Comparison of ENCODE assay signal across 8 cellular contexts in genomic region chr16:27235055-27235937, GRCh38. TPM values are rescaled to one million over a fixed set of nuclear protein-coding genes. Genes with fewer than 3 reads are reported as not detected.
DNase-seq lines count a peak whose midpoint lies in the region; ATAC-seq and TF ChIP-seq lines count a peak whose summit lies in the region.

No MANE protein-coding gene starts in this region.

- H3K9ac ChIP-seq in HCT116 (ENCODE audit: low read length): no peak overlapping the region
- peak overlapping the region; percentile 76 for H3K9ac ChIP-seq in mesenchymal stem cell (ENCODE audit: low read length)

- peaks cover 14 to 40% of the 10 kb centered on the region in 2 experiments; a peak in 3 of 4 replicates for H3K4me1 ChIP-seq in HCT116 (ENCODE audit: control insufficient read depth in 1 of 2, insufficient read depth in 2 of 2, low read length in 2 of 2)
- H3K4me1 ChIP-seq in effector memory CD4-positive, alpha-beta T cell (ENCODE audit: control insufficient read depth, insufficient read depth, low read length, poor library complexity, severe bottlenecking): peaks cover 82% of the 10 kb centered on the region
- H3K4me1 ChIP-seq in mesenchymal stem cell (ENCODE audit: control insufficient read depth, insufficient read depth, low read depth, low read length): peaks cover 25% of the 10 kb centered on the region

- H3K23ac ChIP-seq in mesenchymal stem cell (ENCODE audit: low read length in 2 of 2): peak overlapping the region in 1 of 2 experiments; percentile 87

- peak overlapping the region; percentile 80 for H2BK120ac ChIP-seq in mesenchymal stem cell (ENCODE audit: low read depth, low read length)

- TF ChIP-seq CTCF in AG09319 (IDR thresholded peaks at IDR 0.05; ENCODE audit: low read depth, low read length) (peak; percentile 88), HCT116 (IDR thresholded peaks at IDR 0.05 in 2 of 3, conservative IDR thresholded peaks at IDR 0.05 in 1 of 3; ENCODE audit: borderline replicate concordance in 1 of 3, insufficient read depth in 1 of 3, low read depth in 2 of 3, low read length in 2 of 3) (peak; percentile 83 to 97 (median 91); a peak in 5 of 6 replicates)

- no peak overlapping the region for H3K4me3 ChIP-seq in HCT116 (replicated peaks in 1 of 2; ENCODE audit: low read depth in 1 of 2, low read length in 2 of 2)
- no peak overlapping the region for H3K4me3 ChIP-seq in effector memory CD4-positive, alpha-beta T cell (ENCODE audit: insufficient read depth, low read depth, low read length, poor library complexity, severe bottlenecking)
- peak overlapping the region in 1 of 2 experiments; percentile 54 for H3K4me3 ChIP-seq in mesenchymal stem cell (ENCODE audit: insufficient read depth in 1 of 2, low read depth in 1 of 2, low read length in 2 of 2)

- peak overlapping the region; percentile 96 for H4K91ac ChIP-seq in mesenchymal stem cell (ENCODE audit: low read length)

- CTCF ChIA-PET in HCT116 (lab: Charles Lee): interaction anchor here (0.9 to 2.9 kb wide), 16 partner anchors 9 to 140 kb away, joined by 3 to 51 read pairs (median 4); partner anchors contain the start of gene KDM8

- POLR2A ChIA-PET in HCT116 (lab: Charles Lee): no interaction called here

- peak overlapping the region; percentile 83 to 94 for H3K4ac ChIP-seq in mesenchymal stem cell (ENCODE audit: low read depth in 1 of 2, low read length in 2 of 2)

- H2BK12ac ChIP-seq in mesenchymal stem cell (ENCODE audit: low read length in 2 of 2): peak overlapping the region; percentile 88 to 98

- no peak overlapping the region; the same call in 1 of the 2 replicates for H3K27ac ChIP-seq in HCT116 (ENCODE audit: low read depth, low read length)
- peak overlapping the region; percentile 89 for H3K27ac ChIP-seq in effector memory CD4-positive, alpha-beta T cell (ENCODE audit: insufficient read depth, low read length, poor library complexity, severe bottlenecking)
- H3K27ac ChIP-seq in mesenchymal stem cell (ENCODE audit: low read length, poor library complexity, severe bottlenecking): no peak overlapping the region

- H3K27me3 ChIP-seq in HCT116 (ENCODE audit: insufficient read depth, low read length) (no peaks in the 10 kb centered on the region), mesenchymal stem cell (ENCODE audit: control insufficient read depth in 1 of 2, insufficient read depth in 1 of 2, low read length in 2 of 2) (no peaks in the 10 kb centered on the region)
- no peaks in the 10 kb centered on the region for H3K27me3 ChIP-seq in effector memory CD4-positive, alpha-beta T cell (replicated peaks; ENCODE audit: control insufficient read depth, insufficient read depth, low read length, poor library complexity, severe bottlenecking)

- H3K79me2 ChIP-seq in HCT116 (ENCODE audit: insufficient read depth, low read length): no peaks in the 10 kb centered on the region

- peak overlapping the region; percentile 77 for H2AK5ac ChIP-seq in mesenchymal stem cell (ENCODE audit: low read length, severe bottlenecking)

- H3K14ac ChIP-seq in mesenchymal stem cell (ENCODE audit: low read length in 2 of 2): peak overlapping the region in 1 of 2 experiments; percentile 23

- H3K36me3 ChIP-seq in HCT116 (ENCODE audit: control insufficient read depth in 1 of 2, insufficient read depth in 2 of 2, low read length in 2 of 2): peaks cover 0 to 7% of the 10 kb centered on the region in 2 experiments; a peak in 2 of 4 replicates
- H3K36me3 ChIP-seq in effector memory CD4-positive, alpha-beta T cell (ENCODE audit: control insufficient read depth, insufficient read depth, low read length): no peaks in the 10 kb centered on the region
- peaks cover 36 to 37% of the 10 kb centered on the region in 2 experiments for H3K36me3 ChIP-seq in mesenchymal stem cell (ENCODE audit: control insufficient read depth in 1 of 2, insufficient read depth in 2 of 2, low read depth in 1 of 2, low read length in 2 of 2)

- H3K4me2 ChIP-seq in HCT116 (ENCODE audit: low read length) (peak overlapping the region; percentile 45), mesenchymal stem cell (ENCODE audit: low read length, poor library complexity, severe bottlenecking) (no peak overlapping the region)

- H2BK5ac ChIP-seq in mesenchymal stem cell (ENCODE audit: low read depth, low read length, poor library complexity, severe bottlenecking): no peak overlapping the region

- DNase-seq in AG09319 (ENCODE audit: extremely low read depth, low read depth): peak; percentile 81
- peak; percentile 37 for DNase-seq in HCT116 (ENCODE audit: low read depth, low spot score)
- DNase-seq in NK-92 treated with Interleukin-12 subunit alpha and Interleukin-12 subunit beta, amount 100 ng/mL, for 24 hours (lab: John Stamatoyannopoulos, UW): peak; percentile 63
- DNase-seq in activated CD8-positive, alpha-beta memory T cell treated with anti-CD3 and anti-CD28 coated beads for 4 hours (ENCODE audit: low read depth in 2 of 2): peak; percentile 53 to 74
- DNase-seq in effector memory CD4-positive, alpha-beta T cell: peak; percentile 88 to 97 (median 90)
- peak; percentile 96 for DNase-seq in mesenchymal stem cell
- peak; percentile 74 for DNase-seq in stimulated activated CD8-positive, alpha-beta memory T cell treated with anti-CD3 and anti-CD28 coated beads, Interleukin-15, amount 100 ng/mL, for 1 hour (ENCODE audit: low read depth)

- H3K9me3 ChIP-seq in HCT116 (ENCODE audit: control insufficient read depth in 1 of 2, insufficient read depth in 1 of 2, low read depth in 1 of 2, low read length in 2 of 2) (no peaks in the 10 kb centered on the region), mesenchymal stem cell (ENCODE audit: control insufficient read depth, low read length) (no peaks in the 10 kb centered on the region)
- no peaks in the 10 kb centered on the region for H3K9me3 ChIP-seq in effector memory CD4-positive, alpha-beta T cell (ENCODE audit: control insufficient read depth, low read length)

- no peak for TF ChIP-seq POLR2A in HCT116 (IDR thresholded peaks at IDR 0.05; ENCODE audit: borderline replicate concordance, extremely low read depth, insufficient read depth, insufficient read length)

- TF ChIP-seq RAD21 in HCT116 (IDR thresholded peaks at IDR 0.05; ENCODE audit: low read depth): peak; percentile 85

- WGBS in mesenchymal stem cell: 49% methylated on average over 23 of the region's 23 CpGs

- H3K18ac ChIP-seq in mesenchymal stem cell (ENCODE audit: low read depth in 1 of 2, low read length in 2 of 2): peak overlapping the region; percentile 87 to 93

- ATAC-seq in HCT116 (peak; percentile 81), HG03045 (IDR thresholded peaks at IDR 0.05; ENCODE audit: unreplicated experiment) (no peak)

- BruUV-seq in HCT116 (replicated peaks; lab: Mats Ljungman, UMichigan): no TSS peak

- peaks cover 29% of the 10 kb centered on the region for H3K79me1 ChIP-seq in mesenchymal stem cell (replicated peaks; ENCODE audit: low read length, poor library complexity, severe bottlenecking)

- intact Hi-C loops in HCT116 (cut with micrococcal nuclease): loop anchor here (1.0 to 5.0 kb wide), 2 partner anchors 133 to 222 kb away; no protein-coding TSS in a partner anchor

- RAD21 ChIA-PET in HCT116 (lab: Charles Lee; ENCODE audit: low non-redundant PET in 1 of 2, low total read pairs in 2 of 2, uncharacterized antibody in 2 of 2, unreplicated experiment in 2 of 2): interaction anchor here (0.6 to 2.8 kb wide), 6 partner anchors 56 to 138 kb away, joined by 3 to 13 read pairs (median 3); no protein-coding TSS in a partner anchor

- H2AFZ ChIP-seq in HCT116 (ENCODE audit: low read depth, low read length, poor library complexity, severe bottlenecking) (no peak overlapping the region), mesenchymal stem cell (ENCODE audit: low read depth, low read length) (peak overlapping the region; percentile 69)

- no peaks in the 10 kb centered on the region for H3K9me2 ChIP-seq in HCT116 (ENCODE audit: insufficient read depth)

- H2BK15ac ChIP-seq in mesenchymal stem cell (ENCODE audit: low read depth, poor library complexity, severe bottlenecking): peak overlapping the region; percentile 92

- H4K8ac ChIP-seq in mesenchymal stem cell (ENCODE audit: low read length): peak overlapping the region; percentile 98

- no peaks in the 10 kb centered on the region for H4K20me1 ChIP-seq in HCT116 (ENCODE audit: insufficient read depth)

TF ChIP-seq in HCT116, 20 proteins besides CTCF, POLR2A, EP300 and RAD21:
- no peak for TF ChIP-seq EZH2phosphoT487 (IDR thresholded peaks at IDR 0.05; ENCODE audit: borderline replicate concordance)
- no peak for TF ChIP-seq ELF1 (IDR thresholded peaks at IDR 0.05; ENCODE audit: borderline replicate concordance, low read depth)
- no peak for TF ChIP-seq YY1 (IDR thresholded peaks at IDR 0.05; ENCODE audit: extremely low read depth, insufficient replicate concordance, low read depth, low read length)
- no peak for TF ChIP-seq SIN3A (IDR thresholded peaks at IDR 0.05; ENCODE audit: low read depth)
- no peak for TF ChIP-seq JUND (IDR thresholded peaks at IDR 0.05)
- TF ChIP-seq MAX (IDR thresholded peaks at IDR 0.05): peak; percentile 65; the same call in 1 of the 2 replicates

RNA-seq across cellular contexts. Expression of gene KDM8, which starts 32.0 kb away (rescaled TPM):
- total RNA-seq in HCT116 (2021; ENCODE audit: unreplicated experiment): 5.3 TPM
- polyA plus RNA-seq in HCT116 (2012): 1.4 and 2.1 TPM in 2 replicates
- polyA plus RNA-seq in mesenchymal stem cell (2013, experiment 1 of 2): 1.9 TPM
- 1.7 TPM for polyA plus RNA-seq in mesenchymal stem cell (2013, experiment 2 of 2)

RNA-seq across cellular contexts. Expression of gene NSMCE1, which starts 33.3 kb away (rescaled TPM):
- 85.6 TPM for total RNA-seq in HCT116 (2021; ENCODE audit: unreplicated experiment)
- polyA plus RNA-seq in HCT116 (2012): 161 and 187 TPM in 2 replicates
- polyA plus RNA-seq in mesenchymal stem cell (2013, experiment 1 of 2): 52.8 TPM
- polyA plus RNA-seq in mesenchymal stem cell (2013, experiment 2 of 2): 54.6 TPM

Comparison
In these comparisons a context has a peak if more than half of its experiments do, and no peak if none do; other contexts are left out.
1. DNase-seq: peak in every context shown above with its lines; median percentile 96 in mesenchymal stem cell; 90 in effector memory CD4-positive, alpha-beta T cell; 81 in AG09319; 74 in stimulated activated CD8-positive, alpha-beta memory T cell treated with anti-CD3 and anti-CD28 coated beads, Interleukin-15, amount 100 ng/mL, for 1 hour; 64 in activated CD8-positive, alpha-beta memory T cell treated with anti-CD3 and anti-CD28 coated beads for 4 hours; 63 in NK-92 treated with Interleukin-12 subunit alpha and Interleukin-12 subunit beta, amount 100 ng/mL, for 24 hours; 37 in HCT116.